Comparison of ENCODE assay signal across 19 cellular contexts in the genomic region with DNA sequence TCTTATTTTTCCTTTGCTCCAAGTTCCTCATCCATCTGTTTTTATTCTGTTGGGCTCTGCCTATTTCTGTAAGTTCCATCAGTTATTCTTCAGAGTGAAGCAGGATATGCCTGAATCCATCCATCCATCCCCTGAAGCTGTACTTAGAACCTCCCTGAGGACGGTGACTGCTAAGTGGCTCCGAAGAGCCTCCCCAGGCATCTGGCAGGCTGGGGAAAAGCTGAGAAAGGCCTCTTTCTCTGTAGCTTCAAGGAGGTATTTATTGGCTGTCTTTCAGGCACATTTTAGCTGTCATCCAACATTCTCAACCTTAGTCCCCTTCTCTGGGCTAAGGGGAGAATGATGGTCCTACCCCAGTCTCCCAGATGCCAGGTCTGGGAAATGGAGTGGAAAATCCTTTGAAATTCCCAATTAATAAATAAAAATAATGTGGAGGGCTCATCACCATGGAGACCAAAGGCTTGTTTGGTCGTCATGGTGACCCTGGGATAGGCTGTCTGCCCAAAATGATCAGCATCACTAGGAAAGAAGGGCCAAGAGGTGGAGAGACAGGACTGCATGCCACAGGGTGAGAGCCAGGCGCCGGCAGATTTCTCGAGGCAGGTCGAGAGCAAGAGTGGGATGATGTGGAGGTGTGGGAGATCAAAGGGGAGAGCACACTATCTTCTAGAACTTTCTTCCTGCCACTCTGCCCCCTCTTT.
A peak's percentile ranks its signal among the peaks of the same experiment; 100 is the strongest.
DNase-seq lines count a peak whose midpoint lies in the region; ATAC-seq and TF ChIP-seq lines count a peak whose summit lies in the region.
"Had no signal": no experiment of that assay in that cellular context is flagged by ENCODE, and none has a peak within 500 bp of the region (broad histone marks: within the 10 kb centered on the region; RNA-seq: fewer than 3 reads in every experiment).

No MANE protein-coding gene starts in this region.

- DNase-seq in Ammon's horn (ENCODE audit: low spot score) (peak; percentile 79), WTC11 (ENCODE audit: low spot score) (no peak), inferior parietal cortex (ENCODE audit: extremely low spot score) (peak; percentile 45), GM13977 (ENCODE audit: low spot score) (no peak), upper lobe of right lung (no peak), amniotic stem cell (lab: John Stamatoyannopoulos, UW) (no peak), HT-29 (ENCODE audit: low spot score) (no peak)
- DNase-seq: brain microvascular endothelial cell; effector CD8-positive, alpha-beta T cell; lower lobe of right lung; NCI-H526; sigmoid colon; stimulated activated CD4-positive, alpha-beta T cell treated with anti-CD3 and anti-CD28 coated beads, Interleukin-4, amount 100 ng/mL, for 1 hour; SW 1271; transverse colon had no signal

- intact Hi-C loops in upper lobe of right lung (cut with DNase I): no loop called here

- H3K36me3 Mint-ChIP-seq in WTC11: peaks cover 8% of the 10 kb centered on the region

- peaks cover 60% of the 10 kb centered on the region for H3K27me3 Mint-ChIP-seq in WTC11 (ENCODE audit: low read depth)

- 53% methylated on average over 7 of the region's 7 CpGs for WGBS in HUES64

- peak overlapping the region; percentile 62; the same call in 1 of the 2 replicates for H3K4me3 Mint-ChIP-seq in WTC11

- H3K27ac Mint-ChIP-seq in WTC11: no peak overlapping the region

- no peak for ATAC-seq in WTC11
- no peak for ATAC-seq in upper lobe of right lung
- ATAC-seq: lower lobe of right lung, Panc1 had no signal

- peaks cover 15% of the 10 kb centered on the region for H3K9me3 Mint-ChIP-seq in WTC11

- H3K36me3 ChIP-seq in HUES64 (ENCODE audit: insufficient read depth, low read length) (no peaks in the 10 kb centered on the region), upper lobe of right lung (no peaks in the 10 kb centered on the region)
- H3K36me3 ChIP-seq: brain microvascular endothelial cell, lower lobe of right lung, neutrophil, sigmoid colon, transverse colon had no signal

- in situ Hi-C loops in GM13977 (cut with MboI; ENCODE audit: low pct_unique_long_range_greater_than_20kb, low sequenced_read_pairs, unreplicated experiment): no loop called here

- H3K9me3 ChIP-seq in HUES64 (ENCODE audit: insufficient read depth, low read depth, low read length): no peaks in the 10 kb centered on the region
- no peaks in the 10 kb centered on the region for H3K9me3 ChIP-seq in upper lobe of right lung
- H3K9me3 ChIP-seq: lower lobe of right lung, neutrophil, sigmoid colon, transverse colon had no signal

- peak overlapping the region; percentile 7; the same call in 1 of the 2 replicates for H3K9ac ChIP-seq in HUES64 (ENCODE audit: low read depth, low read length)

- no peak for TF ChIP-seq CTCF in WTC11 (IDR thresholded peaks at IDR 0.05)
- no peak for TF ChIP-seq CTCF in GM13977 (IDR thresholded peaks at IDR 0.05; ENCODE audit: extremely low read depth, insufficient read depth, missing control alignments)
- no peak for TF ChIP-seq CTCF in upper lobe of right lung (IDR thresholded peaks at IDR 0.05)

- peaks cover 72% of the 10 kb centered on the region for H3K4me1 Mint-ChIP-seq in WTC11

- POLR2A ChIA-PET in WTC11 (lab: Charles Lee): no interaction called here

- H3K27me3 ChIP-seq in HUES64 (ENCODE audit: insufficient read depth, low read length) (no peaks in the 10 kb centered on the region), upper lobe of right lung (peaks cover 35% of the 10 kb centered on the region)

- CTCF ChIA-PET in WTC11 (lab: Charles Lee): interaction anchor here (1.2 to 2.4 kb wide), 3 partner anchors 9 to 15 kb away, joined by 4 to 11 read pairs (median 7); no protein-coding TSS in a partner anchor

- H3K4me1 ChIP-seq in HUES64 (ENCODE audit: insufficient read depth, low read length) (peaks cover 30% of the 10 kb centered on the region), upper lobe of right lung (no peaks in the 10 kb centered on the region)
- H3K4me1 ChIP-seq: lower lobe of right lung, sigmoid colon, transverse colon had no signal

- H3K4me3 ChIP-seq in HUES64 (ENCODE audit: low read length) (no peak overlapping the region), upper lobe of right lung (no peak overlapping the region)
- H3K4me3 ChIP-seq: lower lobe of right lung, sigmoid colon, transverse colon had no signal

- H3K27ac ChIP-seq in HUES64 (ENCODE audit: low read depth, low read length) (no peak overlapping the region; the same call in 1 of the 2 replicates), upper lobe of right lung (no peak overlapping the region)
- H3K27ac ChIP-seq: brain microvascular endothelial cell, lower lobe of right lung, neutrophil, sigmoid colon, transverse colon, VCaP had no signal

TF ChIP-seq in WTC11, 78 proteins besides CTCF, POLR2A, EP300 and RAD21 (continues in another document):
- TF ChIP-seq ZNF532 (CRISPR knock-in tag; IDR thresholded peaks at IDR 0.05; ENCODE audit: borderline replicate concordance) (no peak), GRHL2 (CRISPR knock-in tag; IDR thresholded peaks at IDR 0.05; ENCODE audit: insufficient replicate concordance, severe bottlenecking) (no peak), FOXK1 (CRISPR knock-in tag; IDR thresholded peaks at IDR 0.05) (no peak), HMGA2 (CRISPR knock-in tag; IDR thresholded peaks at IDR 0.05) (no peak), GABPB1 (CRISPR knock-in tag; IDR thresholded peaks at IDR 0.05) (no peak), ESRRA (CRISPR knock-in tag; IDR thresholded peaks at IDR 0.05; ENCODE audit: borderline replicate concordance) (no peak), ETV6 (CRISPR knock-in tag; IDR thresholded peaks at IDR 0.05) (no peak), ZNF281 (CRISPR knock-in tag; IDR thresholded peaks at IDR 0.05) (no peak), NFATC4 (CRISPR knock-in tag; IDR thresholded peaks at IDR 0.05) (no peak), SMAD3 (CRISPR knock-in tag; IDR thresholded peaks at IDR 0.05; ENCODE audit: borderline replicate concordance) (no peak), RORB (CRISPR knock-in tag; IDR thresholded peaks at IDR 0.05) (no peak), CREM (CRISPR knock-in tag; IDR thresholded peaks at IDR 0.05) (no peak), NFE2L1 (CRISPR knock-in tag; IDR thresholded peaks at IDR 0.05) (no peak), NR1H2 (CRISPR knock-in tag; IDR thresholded peaks at IDR 0.05) (no peak), NR2C2 (CRISPR knock-in tag; IDR thresholded peaks at IDR 0.05) (no peak)

Comparison
In these comparisons a context has a peak if more than half of its experiments do, and no peak if none do; other contexts are left out.
1. DNase-seq: peak in Ammon's horn (single experiment) and inferior parietal cortex (single experiment); none in WTC11 (single experiment), GM13977 (single experiment), upper lobe of right lung (single experiment), amniotic stem cell (single experiment) and HT-29 (single experiment).